29 cellular contexts compared by ENCODE assay signal in genomic region chr9:14902561-14902960, GRCh38. TPM values are rescaled to one million over a fixed set of nuclear protein-coding genes. Genes with fewer than 3 reads are reported as not detected.
"Had no signal": no experiment of that assay in that cellular context is flagged by ENCODE, and none has a peak within 500 bp of the region (broad histone marks: within the 10 kb centered on the region; RNA-seq: fewer than 3 reads in every experiment).

No MANE protein-coding gene starts in this region.

- H3K4me3 ChIP-seq: dorsolateral prefrontal cortex, heart right ventricle, lung, ovary, psoas muscle, sigmoid colon, spleen, thoracic aorta, tibial nerve, upper lobe of left lung had no signal

- H3K36me3 Mint-ChIP-seq: immature natural killer cell; memory B cell; naive thymus-derived CD4-positive, alpha-beta T cell; stimulated activated memory B cell treated with anti-CD40 and anti-IgM and Interleukin-4, amounts not matched to agents 10 μg/mL and 1 μg/mL and 100 μg/mL, for 72 hours had no signal

- H3K27ac Mint-ChIP-seq: immature natural killer cell; memory B cell; stimulated activated memory B cell treated with anti-CD40 and anti-IgM and Interleukin-4, amounts not matched to agents 10 μg/mL and 1 μg/mL and 100 μg/mL, for 72 hours had no signal

- H3K9me3 ChIP-seq: heart right ventricle, ovary, psoas muscle, sigmoid colon, spleen, thoracic aorta, tibial nerve, upper lobe of left lung had no signal

- H3K27ac ChIP-seq: dorsolateral prefrontal cortex, epithelial cell of prostate, foreskin keratinocyte, heart right ventricle, ovary, psoas muscle, spleen, thoracic aorta, tibial nerve, upper lobe of left lung had no signal

- H3K27me3 Mint-ChIP-seq: memory B cell; stimulated activated memory B cell treated with anti-CD40 and anti-IgM and Interleukin-4, amounts not matched to agents 10 μg/mL and 1 μg/mL and 100 μg/mL, for 72 hours had no signal

- H3K36me3 ChIP-seq: heart right ventricle, ovary, sigmoid colon, spleen, thoracic aorta, tibial nerve, upper lobe of left lung had no signal

- H3K4me3 Mint-ChIP-seq: immature natural killer cell; memory B cell; naive thymus-derived CD4-positive, alpha-beta T cell; stimulated activated memory B cell treated with anti-CD40 and anti-IgM and Interleukin-4, amounts not matched to agents 10 μg/mL and 1 μg/mL and 100 μg/mL, for 72 hours had no signal

- H3K4me1 Mint-ChIP-seq: immature natural killer cell; memory B cell; naive thymus-derived CD4-positive, alpha-beta T cell; stimulated activated memory B cell treated with anti-CD40 and anti-IgM and Interleukin-4, amounts not matched to agents 10 μg/mL and 1 μg/mL and 100 μg/mL, for 72 hours had no signal

- H3K27me3 ChIP-seq: foreskin keratinocyte, heart right ventricle, ovary, sigmoid colon, spleen, tibial nerve, upper lobe of left lung had no signal

- H3K9me3 Mint-ChIP-seq: stimulated activated memory B cell treated with anti-CD40 and anti-IgM and Interleukin-4, amounts not matched to agents 10 μg/mL and 1 μg/mL and 100 μg/mL, for 72 hours had no signal

- DNase-seq: dorsolateral prefrontal cortex; effector CD4-positive, alpha-beta T cell; foreskin keratinocyte; glutamatergic neuron; heart right ventricle; hypothalamus; immature natural killer cell; islet precursor cell; kidney glomerular epithelial cell; midbrain; naive thymus-derived CD4-positive, alpha-beta T cell; occipital lobe; ovary; posterior cingulate gyrus; psoas muscle; right cardiac atrium; sigmoid colon; spleen; stimulated activated CD4-positive, alpha-beta T cell treated with anti-CD3 and anti-CD28 coated beads, Interleukin-4, amount 100 ng/mL, for 4 hours; stimulated activated naive CD8-positive, alpha-beta T cell treated with anti-CD3 and anti-CD28 coated beads, Interleukin-15, Interleukin-2, amounts not matched to agents 100 U/mL and 50 U/mL, for 24 hours; upper lobe of left lung had no signal

- H3K4me1 ChIP-seq: foreskin keratinocyte, psoas muscle, spleen, upper lobe of left lung had no signal

- ATAC-seq: esophagus mucosa; foreskin keratinocyte; heart right ventricle; left lobe of liver; naive thymus-derived CD4-positive, alpha-beta T cell; psoas muscle; right cardiac atrium; stimulated activated memory B cell treated with anti-CD40 and anti-IgM and Interleukin-4, amounts not matched to agents 10 μg/mL and 1 μg/mL and 100 μg/mL, for 72 hours; stimulated activated naive CD8-positive, alpha-beta T cell treated with anti-CD3 and anti-CD28 coated beads, Interleukin-15, Interleukin-2, amounts not matched to agents 100 U/mL and 50 U/mL, for 24 hours had no signal

RNA-seq across cellular contexts. Expression of gene FREM1, which starts 7.7 kb away (rescaled TPM):
- total RNA-seq: foreskin keratinocyte had no signal
- polyA plus RNA-seq: immature natural killer cell; naive thymus-derived CD4-positive, alpha-beta T cell had no signal
